13 cellular contexts compared by ENCODE assay signal in genomic region chr9:27368317-27368985, GRCh38.
DNase-seq lines count a peak whose midpoint lies in the region; ATAC-seq, FAIRE-seq and TF ChIP-seq lines count a peak whose summit lies in the region.
"Had no signal": no experiment of that assay in that cellular context is flagged by ENCODE, and none has a peak within 500 bp of the region (broad histone marks: within the 10 kb centered on the region; RNA-seq: fewer than 3 reads in every experiment).

No MANE protein-coding gene starts in this region.

- H3K9ac ChIP-seq in HUES6 (ENCODE audit: low read length) (peak overlapping the region; percentile 41), H1 (replicated peaks in 1 of 4; ENCODE audit: extremely low read depth in 1 of 4, low read depth in 3 of 4, low read length in 3 of 4) (no peak overlapping the region)

- H4K8ac ChIP-seq in H1 (ENCODE audit: extremely low read depth, insufficient read depth, low read length): no peak overlapping the region

- no peaks in the 10 kb centered on the region for H3K79me2 ChIP-seq in H1 (ENCODE audit: control insufficient read depth in 1 of 2, insufficient read depth in 2 of 2, low read length in 2 of 2)

- TF ChIP-seq POLR2A in H1 (IDR thresholded peaks at IDR 0.05; ENCODE audit: control extremely low read depth in 1 of 2, low read depth in 2 of 2, low read length in 2 of 2): no peak

- no peak overlapping the region for H4K5ac ChIP-seq in H1 (ENCODE audit: insufficient read length, low read depth, low read length)

- peak overlapping the region; percentile 76; the same call in 1 of the 2 replicates for H2BK20ac ChIP-seq in H1 (ENCODE audit: low read length)

- H3K4me3 ChIP-seq in HUES6 (ENCODE audit: low read depth, low read length) (no peak overlapping the region), H1 (ENCODE audit: extremely low read depth in 1 of 4, insufficient read depth in 2 of 4, low read depth in 3 of 4, low read length in 4 of 4) (no peak overlapping the region)
- H3K4me3 ChIP-seq: lung had no signal

- no peaks in the 10 kb centered on the region for H4K20me1 ChIP-seq in H1 (replicated peaks in 1 of 2; ENCODE audit: control insufficient read depth in 1 of 2, insufficient read depth in 2 of 2, low read length in 2 of 2)

- CTCF ChIA-PET in H1 (lab: Charles Lee; ENCODE audit: partially characterized antibody): interaction anchor here (0.7 to 1.4 kb wide), 2 partner anchors 9 to 14 kb away, joined by 3 to 5 read pairs; no protein-coding TSS in a partner anchor
- CTCF ChIA-PET in activated CD8-positive, alpha-beta T cell treated with anti-CD3 and anti-CD28 coated beads, Interleukin-2, amount 10 ng/mL, durations not matched to agents 7 days and 5 days (lab: Charles Lee): interaction anchor here (0.9 to 1.5 kb wide), 2 partner anchors 24 to 117 kb away, joined by 3 to 4 read pairs; no protein-coding TSS in a partner anchor

- no peak overlapping the region for H3K56ac ChIP-seq in H1 (replicated peaks; ENCODE audit: insufficient read length, low read depth, low read length)

- WGBS in H1 (ENCODE audit: extremely low coverage in 1 of 2, insufficient coverage in 1 of 2, insufficient read length in 1 of 2, insufficient replicate concordance in 2 of 2, low coverage in 1 of 2, low lambda C conversion rate in 2 of 2, missing lambda C conversion rate in 1 of 2), 2 experiments: 89% methylated on average over 5 of the region's 7 CpGs; no CpG with 5 or more reads in 1 of the 2 experiments

- ATAC-seq in activated CD8-positive, alpha-beta T cell treated with anti-CD3 and anti-CD28 coated beads, Interleukin-2, amount 10 ng/mL, durations not matched to agents 7 days and 5 days: no peak
- no peak for ATAC-seq in HG03095 (IDR thresholded peaks at IDR 0.05; ENCODE audit: unreplicated experiment)
- ATAC-seq: Panc1 had no signal

- no peak for FAIRE-seq in H1 (lab: Jason Lieb, UNC)

- H3K36me3 ChIP-seq in HUES6 (ENCODE audit: control insufficient read depth, insufficient read depth, low read length): no peaks in the 10 kb centered on the region
- no peaks in the 10 kb centered on the region for H3K36me3 ChIP-seq in H1 (ENCODE audit: control insufficient read depth in 2 of 4, insufficient read depth in 4 of 4, low read length in 3 of 4)

- H3K9me3 ChIP-seq in HUES6 (ENCODE audit: control insufficient read depth, insufficient read depth, low read depth, low read length): 0 out of 2 replicates have a peak, but pooled peaks cover 2% of the 10 kb centered on the region
- H3K9me3 ChIP-seq in H1 (ENCODE audit: insufficient read depth in 2 of 2, low read depth in 1 of 2, low read length in 1 of 2): no peaks in the 10 kb centered on the region

- H2BK120ac ChIP-seq in H1 (replicated peaks; ENCODE audit: low read depth, low read length): peak overlapping the region; percentile 58

- H3K27me3 Mint-ChIP-seq in mesothelial cell of epicardium (ENCODE audit: low read depth) (no peaks in the 10 kb centered on the region), immature natural killer cell (ENCODE audit: low read depth in 3 of 3) (peaks cover 0 to 5% (median 4%) of the 10 kb centered on the region in 3 donors)
- peaks cover 8% of the 10 kb centered on the region for H3K27me3 Mint-ChIP-seq in activated CD8-positive, alpha-beta T cell treated with anti-CD3 and anti-CD28 coated beads, Interleukin-2, amount 10 ng/mL, durations not matched to agents 7 days and 5 days (ENCODE audit: low read depth)

- H2AFZ ChIP-seq in H1 (ENCODE audit: low read length): no peak overlapping the region

- DNase-seq in H1 (ENCODE audit: low read depth in 1 of 2, low spot score in 2 of 2) (no peak), mesothelial cell of epicardium (ENCODE audit: low spot score in 2 of 2, unreplicated experiment in 2 of 2) (no peak), superior temporal gyrus (ENCODE audit: extremely low spot score) (peak; percentile 80), immature natural killer cell (no peak)
- DNase-seq in activated CD8-positive, alpha-beta T cell treated with anti-CD3 and anti-CD28 coated beads, Interleukin-2, amount 10 ng/mL, durations not matched to agents 7 days and 5 days: no peak
- DNase-seq in stimulated activated CD4-positive, alpha-beta T cell treated with anti-CD3 and anti-CD28 coated beads, Interleukin-4, amount 100 ng/mL, for 24 hours: no peak
- DNase-seq: activated naive CD4-positive, alpha-beta T cell treated with anti-CD3 and anti-CD28 coated beads, Interleukin-2, amount 50 U/mL, for 16 hours; COR-L47; NCI-H2081 treated with DMSO at 0.1 percent for 48 hours had no signal

- H3K18ac ChIP-seq in H1 (ENCODE audit: extremely low read depth, low read length): no peak overlapping the region

- no peak for TF ChIP-seq RAD21 in H1 (IDR thresholded peaks at IDR 0.05 in 1 of 2, conservative IDR thresholded peaks at IDR 0.05 in 1 of 2; ENCODE audit: low read depth in 2 of 2, low read length in 2 of 2)

- H3K27me3 ChIP-seq in HUES6 (ENCODE audit: control insufficient read depth, insufficient read depth, low read length) (no peaks in the 10 kb centered on the region), H1 (replicated peaks in 1 of 4; ENCODE audit: control insufficient read depth in 3 of 4, extremely low read depth in 1 of 4, insufficient read depth in 3 of 4, low read length in 3 of 4) (no peaks in the 10 kb centered on the region)

- peak overlapping the region in 1 of 2 experiments; percentile 4; a peak in 1 of 4 replicates for H3K4me2 ChIP-seq in H1 (ENCODE audit: insufficient read depth in 1 of 2, low read depth in 2 of 2, low read length in 2 of 2)

- H3K4me1 Mint-ChIP-seq in mesothelial cell of epicardium: peaks cover 68% of the 10 kb centered on the region
- H3K4me1 Mint-ChIP-seq in activated CD8-positive, alpha-beta T cell treated with anti-CD3 and anti-CD28 coated beads, Interleukin-2, amount 10 ng/mL, durations not matched to agents 7 days and 5 days (ENCODE audit: low read depth): peaks cover 50% of the 10 kb centered on the region
- peaks cover 7 to 20% of the 10 kb centered on the region in 2 donors for H3K4me1 Mint-ChIP-seq in immature natural killer cell

- H3K79me1 ChIP-seq in H1 (ENCODE audit: low read depth, low read length): peaks cover 5% of the 10 kb centered on the region

- no peak overlapping the region for H2BK15ac ChIP-seq in H1 (ENCODE audit: low read length)

- H3K23me2 ChIP-seq in H1 (ENCODE audit: low read depth, low read length): no peaks in the 10 kb centered on the region

- POLR2A ChIA-PET in H1 (lab: Charles Lee; ENCODE audit: partially characterized antibody): interaction anchor here (1.5 kb wide), 1 partner anchor 19 kb away, joined by 3 read pairs; no protein-coding TSS in a partner anchor
- POLR2A ChIA-PET in activated CD8-positive, alpha-beta T cell treated with anti-CD3 and anti-CD28 coated beads, Interleukin-2, amount 10 ng/mL, durations not matched to agents 7 days and 5 days (lab: Charles Lee): interaction anchor here (1.8 kb wide), 1 partner anchor 10 kb away, joined by 5 read pairs; no protein-coding TSS in a partner anchor

- H2BK5ac ChIP-seq in H1 (ENCODE audit: low read depth, low read length): peak overlapping the region; percentile 90; the same call in 1 of the 2 replicates

- no peaks in the 10 kb centered on the region for H3K36me3 Mint-ChIP-seq in mesothelial cell of epicardium
- H3K36me3 Mint-ChIP-seq in activated CD8-positive, alpha-beta T cell treated with anti-CD3 and anti-CD28 coated beads, Interleukin-2, amount 10 ng/mL, durations not matched to agents 7 days and 5 days (ENCODE audit: low read depth): peaks cover 2% of the 10 kb centered on the region
- no peaks in the 10 kb centered on the region for H3K36me3 Mint-ChIP-seq in immature natural killer cell

- peak overlapping the region; percentile 60 for H3K27ac Mint-ChIP-seq in mesothelial cell of epicardium
- no peak overlapping the region for H3K27ac Mint-ChIP-seq in activated CD8-positive, alpha-beta T cell treated with anti-CD3 and anti-CD28 coated beads, Interleukin-2, amount 10 ng/mL, durations not matched to agents 7 days and 5 days
- H3K27ac Mint-ChIP-seq in immature natural killer cell: no peak overlapping the region

- H3K27ac ChIP-seq in HUES6 (ENCODE audit: low read depth, low read length): peak overlapping the region; percentile 62
- H3K27ac ChIP-seq in H1 (ENCODE audit: low read depth, low read length): no peak overlapping the region

- TF ChIP-seq CTCF in H1 (IDR thresholded peaks at IDR 0.05; ENCODE audit: control extremely low read depth in 1 of 3, insufficient read depth in 1 of 3, low read depth in 1 of 3, low read length in 3 of 3) (no peak), mesothelial cell of epicardium (IDR thresholded peaks at IDR 0.05; ENCODE audit: unreplicated experiment) (no peak)

- TF ChIP-seq EP300 in H1 (IDR thresholded peaks at IDR 0.05; ENCODE audit: borderline replicate concordance in 1 of 2, low read depth in 2 of 2, low read length in 2 of 2): no peak

- no peak overlapping the region for H3K4me3 Mint-ChIP-seq in mesothelial cell of epicardium
- H3K4me3 Mint-ChIP-seq in activated CD8-positive, alpha-beta T cell treated with anti-CD3 and anti-CD28 coated beads, Interleukin-2, amount 10 ng/mL, durations not matched to agents 7 days and 5 days: no peak overlapping the region
- no peak overlapping the region for H3K4me3 Mint-ChIP-seq in immature natural killer cell

- H4K91ac ChIP-seq in H1 (replicated peaks; ENCODE audit: insufficient read length, low read length): peak overlapping the region; percentile 93

- H3K4me1 ChIP-seq in HUES6 (ENCODE audit: control insufficient read depth, insufficient read depth, low read length) (peaks cover 66% of the 10 kb centered on the region), H1 (replicated peaks in 1 of 4; ENCODE audit: control insufficient read depth in 3 of 4, insufficient read depth in 4 of 4, low read length in 3 of 4) (peaks cover 14 to 48% (median 26%) of the 10 kb centered on the region in 4 experiments)

- H2BK12ac ChIP-seq in H1 (ENCODE audit: low read depth, low read length): peak overlapping the region; percentile 14; the same call in 1 of the 2 replicates

- H3K4ac ChIP-seq in H1 (replicated peaks; ENCODE audit: insufficient read length, low read depth, low read length): peak overlapping the region; percentile 19

- no peak overlapping the region for H3K14ac ChIP-seq in H1 (ENCODE audit: insufficient read length)

- H3K23ac ChIP-seq in H1 (ENCODE audit: insufficient read length): peak overlapping the region; percentile 10

- no peaks in the 10 kb centered on the region for H3K9me3 Mint-ChIP-seq in mesothelial cell of epicardium
- H3K9me3 Mint-ChIP-seq in activated CD8-positive, alpha-beta T cell treated with anti-CD3 and anti-CD28 coated beads, Interleukin-2, amount 10 ng/mL, durations not matched to agents 7 days and 5 days (ENCODE audit: insufficient read depth): no peaks in the 10 kb centered on the region
- H3K9me3 Mint-ChIP-seq in immature natural killer cell: peaks cover 0 to 1% (median 0%) of the 10 kb centered on the region in 6 donors

- peak overlapping the region; percentile 70 for H2AK5ac ChIP-seq in H1 (ENCODE audit: low read depth, low read length)

TF ChIP-seq in H1, 55 proteins besides CTCF, POLR2A, EP300 and RAD21:
- no peak for TF ChIP-seq TEAD4 (IDR thresholded peaks at IDR 0.05; ENCODE audit: low read depth, low read length)
- TF ChIP-seq POU5F1 (IDR thresholded peaks at IDR 0.05; ENCODE audit: low read depth, low read length): no peak
- TF ChIP-seq CREB1 (IDR thresholded peaks at IDR 0.05): no peak
